Comparison of ENCODE assay signal across 1 cellular context in the genomic region with DNA sequence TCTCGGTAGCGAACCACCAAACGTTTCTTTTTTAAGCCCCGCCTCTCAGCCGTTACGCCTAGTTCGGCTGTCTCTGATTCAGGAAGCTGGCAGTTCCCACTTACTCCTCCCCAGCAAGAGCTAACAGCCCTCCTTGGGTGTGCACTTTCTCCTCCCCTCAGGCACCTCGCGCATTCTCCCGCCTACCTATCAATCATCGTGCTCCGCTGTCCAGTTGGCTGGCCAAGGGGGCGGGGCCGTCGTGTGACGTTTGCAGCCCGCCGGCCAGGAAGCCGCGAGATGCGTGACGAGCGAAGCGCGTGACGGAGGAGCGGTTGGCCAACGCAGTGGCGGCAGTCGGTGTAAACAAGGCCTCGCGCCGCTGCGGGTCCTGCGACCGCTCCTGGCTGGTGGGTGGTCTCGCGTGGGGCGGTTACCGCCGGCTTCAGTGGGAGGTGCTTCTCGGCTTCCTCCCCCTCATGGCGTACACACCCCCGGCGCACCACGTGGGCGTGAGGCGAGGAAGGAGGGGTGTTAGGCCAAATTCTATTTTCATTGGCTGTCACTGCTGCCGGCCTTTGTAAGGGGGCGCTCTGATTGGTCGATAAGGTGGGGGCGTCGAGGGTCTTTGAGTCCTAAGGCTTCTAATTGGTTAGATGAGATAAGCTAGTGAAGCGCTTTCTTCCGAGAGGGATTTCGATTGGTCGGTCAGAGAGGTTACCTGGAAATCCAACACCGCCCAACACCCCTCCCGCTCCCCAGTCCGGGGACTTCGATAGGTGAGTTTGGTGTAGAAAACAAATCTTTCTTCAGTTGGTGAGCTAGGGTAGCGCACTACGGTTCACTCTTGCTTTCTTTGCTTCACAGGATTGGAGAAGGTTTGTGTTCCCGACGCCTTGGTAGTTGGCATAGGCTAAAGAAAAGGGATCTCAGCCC.
A peak's percentile ranks its signal among the peaks of the same experiment; 100 is the strongest.
TF ChIP-seq lines count a peak whose summit lies in the region.

DCAF11 (plus strand) TSS at position 242 of the 915 bp plus-strand sequence. CDS start 818 bp downstream, outside the sequence.
NRL (minus strand) TSS at position 414 of the 915 bp plus-strand sequence. CDS start 32,101 bp downstream, outside the sequence.

TF ChIP-seq in liver, 16 proteins besides CTCF, POLR2A, EP300 and RAD21 (continued from another document):
- TF ChIP-seq EGR1 (IDR thresholded peaks at IDR 0.05; ENCODE audit: low read depth in 2 of 2) (peak; percentile 87), NR2F2 (IDR thresholded peaks at IDR 0.05) (no peak), REST (IDR thresholded peaks at IDR 0.05) (peak; percentile 93), JUND (IDR thresholded peaks at IDR 0.05) (peak in 1 of 2 donors; percentile 43), FOXA1 (IDR thresholded peaks at IDR 0.05) (peak; percentile 35), FOXA2 (IDR thresholded peaks at IDR 0.05) (peak; percentile 45), YY1 (IDR thresholded peaks at IDR 0.05) (peak; percentile 22), GABPA (IDR thresholded peaks at IDR 0.05 in 1 of 2, conservative IDR thresholded peaks at IDR 0.05 in 1 of 2) (peak in 1 of 2 donors; percentile 1), RXRA (IDR thresholded peaks at IDR 0.05) (peak in 1 of 2 donors; percentile 19)
- TF ChIP-seq, protein P1, sequence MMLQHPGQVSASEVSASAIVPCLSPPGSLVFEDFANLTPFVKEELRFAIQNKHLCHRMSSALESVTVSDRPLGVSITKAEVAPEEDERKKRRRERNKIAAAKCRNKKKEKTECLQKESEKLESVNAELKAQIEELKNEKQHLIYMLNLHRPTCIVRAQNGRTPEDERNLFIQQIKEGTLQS (IDR thresholded peaks at IDR 0.05) = no peak
- TF ChIP-seq, protein P2, sequence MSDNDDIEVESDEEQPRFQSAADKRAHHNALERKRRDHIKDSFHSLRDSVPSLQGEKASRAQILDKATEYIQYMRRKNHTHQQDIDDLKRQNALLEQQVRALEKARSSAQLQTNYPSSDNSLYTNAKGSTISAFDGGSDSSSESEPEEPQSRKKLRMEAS (IDR thresholded peaks at IDR 0.05) = peak; percentile 70
TF ChIP-seq in liver: peak in this region for 13.
